12 cellular contexts compared by ENCODE assay signal in the genomic region with DNA sequence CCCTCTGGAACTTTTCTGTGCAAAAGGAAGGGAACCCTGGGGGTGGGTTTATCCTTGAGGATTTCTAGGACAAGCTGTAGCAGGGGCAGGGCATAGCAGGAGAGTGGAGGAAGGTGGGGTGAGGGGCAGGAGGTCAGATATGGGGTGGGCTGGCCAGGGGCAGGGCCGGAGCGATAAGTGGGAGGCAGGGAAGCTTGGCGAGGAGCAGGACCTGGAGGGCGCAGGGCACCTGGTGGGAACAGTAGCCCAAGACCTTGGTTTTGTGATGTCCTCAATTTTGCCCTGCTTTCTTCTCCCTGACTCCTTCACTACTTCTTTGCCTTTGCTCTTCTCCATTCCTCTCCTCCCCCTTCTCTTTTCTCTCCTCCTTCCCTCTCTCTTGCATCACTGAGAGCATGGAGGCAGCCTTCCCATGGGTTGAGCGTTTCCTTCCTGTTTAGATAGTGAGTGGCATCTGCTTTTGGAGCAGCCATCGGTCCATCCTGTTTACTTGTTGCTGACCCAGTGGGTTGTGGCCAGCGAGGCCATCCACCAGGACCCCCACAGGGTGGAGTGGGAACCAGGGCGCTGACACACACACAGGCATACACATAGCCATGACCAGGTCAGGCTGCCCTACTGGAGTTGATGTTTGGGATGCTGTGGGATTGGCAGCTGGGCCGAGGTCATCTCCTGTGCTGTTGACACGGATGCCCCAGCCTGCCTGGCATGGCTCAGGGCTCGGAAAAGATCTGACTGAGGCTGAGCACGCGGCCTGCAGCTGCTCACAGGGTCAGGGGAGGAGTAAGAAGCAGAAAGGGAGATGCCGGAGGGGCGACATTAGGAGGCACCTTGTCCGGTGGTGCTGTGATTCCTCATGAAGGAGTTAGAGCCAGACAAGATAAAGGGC. TPM values are rescaled to one million over a fixed set of nuclear protein-coding genes. Genes with fewer than 3 reads are reported as not detected.
DNase-seq lines count a peak whose midpoint lies in the region; ATAC-seq, FAIRE-seq and TF ChIP-seq lines count a peak whose summit lies in the region.
"Had no signal": no experiment of that assay in that cellular context is flagged by ENCODE, and none has a peak within 500 bp of the region (broad histone marks: within the 10 kb centered on the region; RNA-seq: fewer than 3 reads in every experiment).

No MANE protein-coding gene starts in this region.

- H3K27me3 ChIP-seq in KMS-11 (ENCODE audit: insufficient read depth, low read depth) (no peaks in the 10 kb centered on the region), neural progenitor cell (no peaks in the 10 kb centered on the region)

- H3K4me2 ChIP-seq in KMS-11 (peak overlapping the region; percentile 82; the same call in 1 of the 2 replicates), neural progenitor cell (no peak overlapping the region)

- peaks cover 21% of the 10 kb centered on the region for H3K4me1 Mint-ChIP-seq in neural progenitor cell

- H2AFZ ChIP-seq in KMS-11 (ENCODE audit: low read depth) (no peak overlapping the region), neural progenitor cell (replicated peaks) (no peak overlapping the region)

- H3K36me3 ChIP-seq in KMS-11 (ENCODE audit: insufficient read depth) (no peaks in the 10 kb centered on the region), neural progenitor cell (no peaks in the 10 kb centered on the region)
- H3K36me3 ChIP-seq: suprapubic skin had no signal

- H3K9ac ChIP-seq in KMS-11 (no peak overlapping the region), neural progenitor cell (no peak overlapping the region)

- no peak for FAIRE-seq in D721Med (lab: Jason Lieb, UNC)
- FAIRE-seq: GM12878 had no signal

- no peak for TF ChIP-seq CTCF in KMS-11 (conservative IDR thresholded peaks at IDR 0.05; ENCODE audit: low read depth, low read length)
- TF ChIP-seq CTCF in neural progenitor cell (IDR thresholded peaks at IDR 0.05) = no peak
- TF ChIP-seq CTCF in D721Med (IDR thresholded peaks at IDR 0.05; ENCODE audit: insufficient read depth, missing control alignments) = no peak

- H3K4me3 Mint-ChIP-seq in neural progenitor cell = no peak overlapping the region

- DNase-seq in Caki2 (ENCODE audit: low read depth) = peak; percentile 69
- peak; percentile 66 for DNase-seq in brain pericyte (ENCODE audit: low read depth, low spot score)
- no peak for DNase-seq in neural progenitor cell (ENCODE audit: low spot score)
- DNase-seq in D721Med (ENCODE audit: insufficient read length, low spot score) = no peak
- DNase-seq: activated effector memory CD4-positive, alpha-beta T cell treated with Interleukin-2 at 50 U/mL for 16 hours; stimulated activated CD4-positive, alpha-beta T cell treated with anti-CD3 and anti-CD28 coated beads, Interleukin-4, amount 100 ng/mL, for 4 hours had no signal

- H3K79me2 ChIP-seq in KMS-11 (ENCODE audit: insufficient read depth, low read depth) (no peaks in the 10 kb centered on the region), neural progenitor cell (ENCODE audit: low read depth) (no peaks in the 10 kb centered on the region)

- H3F3A ChIP-seq in neural progenitor cell (ENCODE audit: low read depth) = no peaks in the 10 kb centered on the region

- H4K20me1 ChIP-seq in KMS-11 (ENCODE audit: insufficient read depth) (no peaks in the 10 kb centered on the region), neural progenitor cell (ENCODE audit: low read depth) (no peaks in the 10 kb centered on the region)

- no peak overlapping the region for H3K4me3 ChIP-seq in KMS-11 (IDR thresholded peaks at IDR 0.05; ENCODE audit: insufficient read depth, low read depth, low read length)
- no peak overlapping the region for H3K4me3 ChIP-seq in neural progenitor cell
- H3K4me3 ChIP-seq: GM12878, suprapubic skin had no signal

- peak overlapping the region; percentile 50 for H3K27ac Mint-ChIP-seq in neural progenitor cell

- ATAC-seq in HG02642 (IDR thresholded peaks at IDR 0.05; ENCODE audit: poor library complexity, unreplicated experiment) = no peak
- no peak for ATAC-seq in HG03045 (IDR thresholded peaks at IDR 0.05; ENCODE audit: unreplicated experiment)
- ATAC-seq in GM18511 (IDR thresholded peaks at IDR 0.05; ENCODE audit: unreplicated experiment) = no peak
- ATAC-seq: GM12878 had no signal

- peaks cover 26% of the 10 kb centered on the region for H3K4me1 ChIP-seq in KMS-11 (ENCODE audit: low read depth, poor library complexity, severe bottlenecking)
- H3K4me1 ChIP-seq in neural progenitor cell = peaks cover 7% of the 10 kb centered on the region
- H3K4me1 ChIP-seq: suprapubic skin had no signal

- in situ Hi-C loops in Caki2 (cut with HindIII; ENCODE audit: low pct_unique_long_range_greater_than_20kb, low sequenced_read_pairs) = no loop called here

- H3K27me3 Mint-ChIP-seq in neural progenitor cell (ENCODE audit: insufficient read depth, low read depth) = peaks cover 4% of the 10 kb centered on the region

- H3K9me3 ChIP-seq in neural progenitor cell (ENCODE audit: low read depth) = no peaks in the 10 kb centered on the region
- H3K9me3 ChIP-seq: suprapubic skin had no signal

- H3K27ac ChIP-seq in KMS-11 (no peak overlapping the region; the same call in 1 of the 2 replicates), neural progenitor cell (no peak overlapping the region)
- H3K27ac ChIP-seq: suprapubic skin had no signal

- H3K9me3 Mint-ChIP-seq in neural progenitor cell = no peaks in the 10 kb centered on the region

- H3K36me3 Mint-ChIP-seq in neural progenitor cell = no peaks in the 10 kb centered on the region

RNA-seq across cellular contexts. Expression of a gene that starts 12.3 kb away (rescaled TPM):
- total RNA-seq in Caki2 (2014; rRNA removed; shearing (Covaris generic); ENCODE audit: low replicate concordance) = 39.6 and 48.7 TPM in 2 replicates
- 6.8 and 11.6 TPM in 2 replicates for total RNA-seq in neural progenitor cell (ENCODE audit: low replicate concordance)

Comparison
In these comparisons a context has a peak if more than half of its experiments do, and no peak if none do; other contexts are left out.
1. DNase-seq: peak in Caki2 (single experiment) and brain pericyte (single experiment); none in neural progenitor cell (single experiment) and D721Med (single experiment).